In genomic region chrX:23514082-23514481, GRCh38 we compare ENCODE assay signal across 13 cellular contexts.
"Had no signal": no experiment of that assay in that cellular context is flagged by ENCODE, and none has a peak within 500 bp of the region (broad histone marks: within the 10 kb centered on the region; RNA-seq: fewer than 3 reads in every experiment).

No MANE protein-coding gene starts in this region.

- H3K36me3 Mint-ChIP-seq: natural killer cell treated with Interleukin-12 subunit alpha and Interleukin-12 subunit beta and Interleukin-15 and Interleukin-18, amount 100 ng/mL, for 72 hours had no signal

- DNase-seq: effector memory CD8-positive, alpha-beta T cell; gastrocnemius medialis; kidney; left cardiac atrium; left ventricle myocardium inferior; lower lobe of right lung; mesenchymal stem cell; midbrain; stimulated activated CD4-positive, alpha-beta T cell treated with anti-CD3 and anti-CD28 coated beads, Interleukin-2, amount 100 ng/mL, for 24 hours; stimulated activated naive CD4-positive, alpha-beta T cell treated with Interleukin-2 at 50 U/mL for 16 hours had no signal

- ATAC-seq: effector memory CD8-positive, alpha-beta T cell; gastrocnemius medialis; left cardiac atrium; lower lobe of right lung; natural killer cell treated with Interleukin-12 subunit alpha and Interleukin-12 subunit beta and Interleukin-15 and Interleukin-18, amount 100 ng/mL, for 72 hours; sciatic nerve had no signal

- H3K9me3 Mint-ChIP-seq: effector memory CD8-positive, alpha-beta T cell; natural killer cell treated with Interleukin-12 subunit alpha and Interleukin-12 subunit beta and Interleukin-15 and Interleukin-18, amount 100 ng/mL, for 72 hours had no signal

- H3K27ac Mint-ChIP-seq: dendritic cell treated with granulocyte-macrophage colony-stimulating factor and Interleukin-4, amounts not matched to agents 40 ng/mL and 50 ng/mL, for 4 days; effector memory CD8-positive, alpha-beta T cell; natural killer cell treated with Interleukin-12 subunit alpha and Interleukin-12 subunit beta and Interleukin-15 and Interleukin-18, amount 100 ng/mL, for 72 hours had no signal

- H3K4me3 Mint-ChIP-seq: dendritic cell treated with granulocyte-macrophage colony-stimulating factor and Interleukin-4, amounts not matched to agents 40 ng/mL and 50 ng/mL, for 4 days; effector memory CD8-positive, alpha-beta T cell; natural killer cell treated with Interleukin-12 subunit alpha and Interleukin-12 subunit beta and Interleukin-15 and Interleukin-18, amount 100 ng/mL, for 72 hours had no signal

- H3K27me3 Mint-ChIP-seq: dendritic cell treated with granulocyte-macrophage colony-stimulating factor and Interleukin-4, amounts not matched to agents 40 ng/mL and 50 ng/mL, for 4 days; effector memory CD8-positive, alpha-beta T cell had no signal
